ENCODE assay signal across 18 cellular contexts in genomic region chr20:48957053-48957481, GRCh38. TPM values are rescaled to one million over a fixed set of nuclear protein-coding genes. Genes with fewer than 3 reads are reported as not detected.
A peak's percentile ranks its signal among the peaks of the same experiment; 100 is the strongest.
DNase-seq lines count a peak whose midpoint lies in the region; ATAC-seq and TF ChIP-seq lines count a peak whose summit lies in the region.
"Had no signal": no experiment of that assay in that cellular context is flagged by ENCODE, and none has a peak within 500 bp of the region (broad histone marks: within the 10 kb centered on the region; RNA-seq: fewer than 3 reads in every experiment).

No MANE protein-coding gene starts in this region.

- in situ Hi-C loops in IMR-90 (cut with MboI; ENCODE audit: low sequenced_read_pairs): no loop called here

- peak; percentile 27; the same call in 1 of the 2 replicates for ATAC-seq in IMR-90 (ENCODE audit: low read depth)
- ATAC-seq in WTC11: no peak
- ATAC-seq: left lung, pancreas had no signal

- no peak overlapping the region for H2AFZ ChIP-seq in IMR-90 (replicated peaks; ENCODE audit: low read length, poor library complexity)

- no peak overlapping the region for H3K4me2 ChIP-seq in IMR-90 (ENCODE audit: low read depth, low read length)

- H4K5ac ChIP-seq in IMR-90 (ENCODE audit: low read depth, low read length): no peak overlapping the region

- H2AK5ac ChIP-seq in IMR-90 (ENCODE audit: low read depth, low read length): no peak overlapping the region

- H3K9me3 Mint-ChIP-seq in WTC11 (no peaks in the 10 kb centered on the region), neural crest cell (no peaks in the 10 kb centered on the region), immature natural killer cell (no peaks in the 10 kb centered on the region)
- H3K9me3 Mint-ChIP-seq: T-helper 2 cell treated with Interferon-gamma antibody and Interleukin-4, amounts not matched to agents 5 μg/mL and 100 μg/mL, for 36 hours had no signal

- intact Hi-C loops in IMR-90 (cut with micrococcal nuclease): no loop called here

- no peak overlapping the region for H3K4ac ChIP-seq in IMR-90 (ENCODE audit: low read depth, low read length)

- dilution Hi-C loops in IMR-90 (cut with HindIII; ENCODE audit: low sequenced_read_pairs, unreplicated experiment): no loop called here

- H2BK15ac ChIP-seq in IMR-90 (ENCODE audit: low read depth, low read length): no peak overlapping the region

- no peak for TF ChIP-seq RAD21 in IMR-90 (IDR thresholded peaks at IDR 0.05; ENCODE audit: low read length)

- H3K79me1 ChIP-seq in IMR-90 (ENCODE audit: low read depth in 1 of 2, low read length in 2 of 2): peaks cover 13 to 15% of the 10 kb centered on the region in 2 experiments; a peak in 2 of 4 replicates

- H2BK20ac ChIP-seq in IMR-90 (ENCODE audit: low read depth, low read length): no peak overlapping the region

- H3K9me1 ChIP-seq in IMR-90 (ENCODE audit: insufficient read depth, low read length): peaks cover 2% of the 10 kb centered on the region; the same call in 1 of the 2 replicates

- WGBS in IMR-90 (ENCODE audit: extremely low coverage in 2 of 2, insufficient read length in 1 of 2), 2 experiments: no CpG with 5 or more reads among the region's 2 CpGs

- POLR2A ChIA-PET in IMR-90 (lab: Charles Lee; ENCODE audit: unreplicated experiment): no interaction called here
- POLR2A ChIA-PET in WTC11 (lab: Charles Lee): no interaction called here

- H3K36me3 ChIP-seq in IMR-90 (ENCODE audit: control insufficient read depth, insufficient read depth, low read length): peaks cover 40% of the 10 kb centered on the region

- no peak overlapping the region for H3K9ac ChIP-seq in IMR-90 (ENCODE audit: low read depth, low read length)

- H3K4me3 ChIP-seq in IMR-90 (ENCODE audit: insufficient read depth, low read depth, low read length) (no peak overlapping the region), fibroblast of pulmonary artery (replicated peaks; ENCODE audit: low read depth, low read length) (no peak overlapping the region)
- H3K4me3 ChIP-seq: left lung, pancreas, vagina had no signal

- no peak overlapping the region for H3K14ac ChIP-seq in IMR-90 (replicated peaks; ENCODE audit: low read depth, low read length)

- TF ChIP-seq CTCF in IMR-90 (conservative IDR thresholded peaks at IDR 0.05; ENCODE audit: low read depth, low read length): no peak
- TF ChIP-seq CTCF in WTC11 (IDR thresholded peaks at IDR 0.05): no peak
- no peak for TF ChIP-seq CTCF in fibroblast of pulmonary artery (IDR thresholded peaks at IDR 0.05; ENCODE audit: low read length, missing control alignments)
- no peak for TF ChIP-seq CTCF in neural crest cell (conservative IDR thresholded peaks at IDR 0.05)

- H4K20me1 ChIP-seq in IMR-90 (ENCODE audit: insufficient read depth, low read length): no peaks in the 10 kb centered on the region

- no peak for TF ChIP-seq POLR2A in IMR-90 (IDR thresholded peaks at IDR 0.05; ENCODE audit: low read depth, low read length)

- H3K9me3 ChIP-seq in IMR-90 (ENCODE audit: control insufficient read depth, insufficient read depth, low read length): no peaks in the 10 kb centered on the region
- H3K9me3 ChIP-seq: left lung, pancreas, vagina had no signal

- H3K27me3 Mint-ChIP-seq in WTC11 (ENCODE audit: low read depth) (no peaks in the 10 kb centered on the region), neural crest cell (ENCODE audit: low read depth) (no peaks in the 10 kb centered on the region), immature natural killer cell (ENCODE audit: low read depth in 3 of 3) (peaks cover 0 to 2% (median 2%) of the 10 kb centered on the region in 3 donors)
- H3K27me3 Mint-ChIP-seq: B cell had no signal

- H3K18ac ChIP-seq in IMR-90 (ENCODE audit: low read depth, low read length): no peak overlapping the region

- peaks cover 45% of the 10 kb centered on the region for H3K36me3 Mint-ChIP-seq in WTC11
- H3K36me3 Mint-ChIP-seq in neural crest cell (ENCODE audit: low read depth): peaks cover 9% of the 10 kb centered on the region
- H3K36me3 Mint-ChIP-seq in immature natural killer cell: peaks cover 11 to 37% (median 28%) of the 10 kb centered on the region in 3 donors

- H3K4me3 Mint-ChIP-seq in WTC11 (no peak overlapping the region), neural crest cell (no peak overlapping the region), immature natural killer cell (no peak overlapping the region)
- H3K4me3 Mint-ChIP-seq: B cell; T-helper 2 cell treated with Interferon-gamma antibody and Interleukin-4, amounts not matched to agents 5 μg/mL and 100 μg/mL, for 36 hours had no signal

- H3K27ac Mint-ChIP-seq in WTC11: 0 out of 2 replicates have a peak overlapping the region, but pooled peaks have one; percentile 82
- peak overlapping the region; percentile 35 for H3K27ac Mint-ChIP-seq in neural crest cell (ENCODE audit: unreplicated experiment)
- H3K27ac Mint-ChIP-seq in immature natural killer cell: peak overlapping the region in 2 of 6 donors; percentile 54 to 65
- H3K27ac Mint-ChIP-seq: B cell; T-helper 2 cell treated with Interferon-gamma antibody and Interleukin-4, amounts not matched to agents 5 μg/mL and 100 μg/mL, for 36 hours had no signal

- no peak overlapping the region for H4K8ac ChIP-seq in IMR-90 (ENCODE audit: low read depth in 2 of 2, low read length in 2 of 2)

- no peaks in the 10 kb centered on the region for H3K4me1 ChIP-seq in IMR-90 (ENCODE audit: control insufficient read depth, insufficient read depth, low read length)
- H3K4me1 ChIP-seq: left lung, pancreas had no signal

- no peak overlapping the region for H2BK5ac ChIP-seq in IMR-90 (ENCODE audit: low read depth, low read length, poor library complexity, severe bottlenecking)

- DNase-seq in IMR-90 (no peak), WTC11 (ENCODE audit: low spot score) (no peak), fibroblast of pulmonary artery (ENCODE audit: low read depth) (peak; percentile 37), neural crest cell (ENCODE audit: low read depth, low spot score) (no peak), DMS79 (lab: John Stamatoyannopoulos, UW) (no peak), immature natural killer cell (no peak), hypothalamus (lab: John Stamatoyannopoulos, UW) (no peak)
- DNase-seq: activated effector memory CD4-positive, alpha-beta T cell treated with anti-CD3 and anti-CD28 coated beads, Interleukin-2, amount 50 U/mL, for 16 hours; Calu3; foreskin melanocyte; left lung; NCI-H1105; NCI-H526; pancreas; stimulated activated CD4-positive, alpha-beta T cell treated with anti-CD3 and anti-CD28 coated beads, Interleukin-2, amount 100 ng/mL, for 48 hours had no signal

- no peak overlapping the region for H3K56ac ChIP-seq in IMR-90 (ENCODE audit: extremely low read depth, insufficient read depth, low read length)

- CTCF ChIA-PET in IMR-90 (lab: Yijun Ruan, JAX): interaction anchor here (0.6 kb wide), 1 partner anchor 1761 kb away, joined by 3 read pairs; no protein-coding TSS in a partner anchor
- CTCF ChIA-PET in WTC11 (lab: Charles Lee): interaction anchor here (1.4 kb wide), 1 partner anchor 20 kb away, joined by 3 read pairs; no protein-coding TSS in a partner anchor

- no peak overlapping the region for H3K23ac ChIP-seq in IMR-90 (ENCODE audit: low read depth, low read length)

- H3K27ac ChIP-seq in IMR-90 (ENCODE audit: insufficient read depth, low read length): no peak overlapping the region
- H3K27ac ChIP-seq: left lung, pancreas, vagina had no signal

- no peak overlapping the region for H2BK120ac ChIP-seq in IMR-90 (ENCODE audit: low read depth, low read length)

- H4K91ac ChIP-seq in IMR-90 (ENCODE audit: insufficient read depth, low read depth, low read length): no peak overlapping the region

- H2AK9ac ChIP-seq in IMR-90 (replicated peaks; ENCODE audit: low read depth, low read length, poor library complexity): no peak overlapping the region

- H3K27me3 ChIP-seq in IMR-90 (ENCODE audit: control insufficient read depth, insufficient read depth, low read length): no peaks in the 10 kb centered on the region
- H3K27me3 ChIP-seq: left lung, pancreas, vagina had no signal

- no TSS peak for BruUV-seq in IMR-90 (replicated peaks; lab: Mats Ljungman, UMichigan)

- no peaks in the 10 kb centered on the region for H3K4me1 Mint-ChIP-seq in WTC11
- H3K4me1 Mint-ChIP-seq in neural crest cell: no peaks in the 10 kb centered on the region
- H3K4me1 Mint-ChIP-seq in immature natural killer cell: no peaks in the 10 kb centered on the region
- H3K4me1 Mint-ChIP-seq: B cell had no signal

TF ChIP-seq in IMR-90, 13 proteins besides CTCF, POLR2A, EP300 and RAD21 (continues in another document):
- TF ChIP-seq SMC3 (IDR thresholded peaks at IDR 0.05; ENCODE audit: low read depth, low read length) (no peak), FOS (IDR thresholded peaks at IDR 0.05; ENCODE audit: low read depth, low read length) (no peak), BHLHE40 (IDR thresholded peaks at IDR 0.05; ENCODE audit: low read depth, low read length) (no peak), RCOR1 (IDR thresholded peaks at IDR 0.05; ENCODE audit: insufficient replicate concordance, low read length) (no peak), RFX5 (IDR thresholded peaks at IDR 0.05; ENCODE audit: low read depth, low read length) (no peak), CHD1 (IDR thresholded peaks at IDR 0.05; ENCODE audit: low read depth, low read length) (no peak), MAFK (IDR thresholded peaks at IDR 0.05; ENCODE audit: low read depth, low read length) (no peak), CEBPB (IDR thresholded peaks at IDR 0.05; ENCODE audit: low read depth, low read length) (no peak), MAZ (IDR thresholded peaks at IDR 0.05; ENCODE audit: borderline replicate concordance, low read depth, low read length) (no peak)

TF ChIP-seq in WTC11, 78 proteins besides CTCF, POLR2A, EP300 and RAD21 (continues in another document):
- TF ChIP-seq MAX (CRISPR knock-in tag; IDR thresholded peaks at IDR 0.05) (no peak), NR1H2 (CRISPR knock-in tag; IDR thresholded peaks at IDR 0.05) (no peak), CREB1 (CRISPR knock-in tag; IDR thresholded peaks at IDR 0.05) (no peak), ZNF121 (CRISPR knock-in tag; IDR thresholded peaks at IDR 0.05) (no peak), USF2 (CRISPR knock-in tag; IDR thresholded peaks at IDR 0.05) (no peak)

RNA-seq across cellular contexts. Expression of gene ARFGEF2, which starts 35.6 kb away (rescaled TPM):
- total RNA-seq in IMR-90 (2012; rRNA removed) (39.1 and 40.5 TPM in 2 replicates), WTC11 (2021) (17.3 to 20.9 TPM (median 17.7 TPM) in 3 replicates), neural crest cell (16.9 and 18.0 TPM in 2 replicates)
- polyA plus RNA-seq in IMR-90 (2012; rRNA removed) (8.4 and 10.3 TPM in 2 replicates), immature natural killer cell (10 to 100 TPM in 1 of 3 donors, 1 to 10 TPM in 2; 4.3 to 11.9 (median 5.7) TPM)
- 3.0 and 4.6 TPM in 2 replicates for polyA plus RNA-seq in IMR-90 (2012; cell fraction: cytosol; rRNA removed)
- 6.2 and 20.1 TPM in 2 replicates for polyA plus RNA-seq in IMR-90 (2012; cell fraction: nucleus; rRNA removed; ENCODE audit: low replicate concordance)
